15 cellular contexts compared by ENCODE assay signal in genomic region chr11:115425816-115426215, GRCh38.
DNase-seq lines count a peak whose midpoint lies in the region; ATAC-seq and TF ChIP-seq lines count a peak whose summit lies in the region.
"Had no signal": no experiment of that assay in that cellular context is flagged by ENCODE, and none has a peak within 500 bp of the region (broad histone marks: within the 10 kb centered on the region; RNA-seq: fewer than 3 reads in every experiment).

No MANE protein-coding gene starts in this region.

- ATAC-seq in activated CD4-positive, alpha-beta T cell treated with anti-CD3 and anti-CD28 coated beads for 36 hours: no peak
- ATAC-seq: HepG2 had no signal

- H3K9me3 ChIP-seq in endodermal cell (ENCODE audit: control insufficient read depth, low read length): no peaks in the 10 kb centered on the region
- H3K9me3 ChIP-seq: HAP-1 had no signal

- no peak overlapping the region for H3K27ac Mint-ChIP-seq in endodermal cell
- H3K27ac Mint-ChIP-seq in activated CD4-positive, alpha-beta T cell treated with anti-CD3 and anti-CD28 coated beads for 36 hours: no peak overlapping the region
- H3K27ac Mint-ChIP-seq: B cell; CD4-positive, alpha-beta T cell had no signal

- no peak for TF ChIP-seq CTCF in endodermal cell (conservative IDR thresholded peaks at IDR 0.05)

- peaks cover 19% of the 10 kb centered on the region for H3K4me1 Mint-ChIP-seq in endodermal cell
- no peaks in the 10 kb centered on the region for H3K4me1 Mint-ChIP-seq in activated CD4-positive, alpha-beta T cell treated with anti-CD3 and anti-CD28 coated beads for 36 hours
- H3K4me1 Mint-ChIP-seq: B cell had no signal

- H3K4me1 ChIP-seq in endodermal cell (ENCODE audit: control insufficient read depth, insufficient read depth, low read length): no peaks in the 10 kb centered on the region
- H3K4me1 ChIP-seq: HAP-1 had no signal

- no peaks in the 10 kb centered on the region for H3K27me3 ChIP-seq in endodermal cell (ENCODE audit: control insufficient read depth, insufficient read depth, low read length, poor library complexity, severe bottlenecking)

- H3K36me3 Mint-ChIP-seq in endodermal cell (ENCODE audit: low read depth): no peaks in the 10 kb centered on the region
- H3K36me3 Mint-ChIP-seq in activated CD4-positive, alpha-beta T cell treated with anti-CD3 and anti-CD28 coated beads for 36 hours (ENCODE audit: low read depth): no peaks in the 10 kb centered on the region

- no peaks in the 10 kb centered on the region for H3K27me3 Mint-ChIP-seq in endodermal cell (ENCODE audit: insufficient read depth)
- H3K27me3 Mint-ChIP-seq in activated CD4-positive, alpha-beta T cell treated with anti-CD3 and anti-CD28 coated beads for 36 hours: no peaks in the 10 kb centered on the region
- H3K27me3 Mint-ChIP-seq: B cell had no signal

- H3K36me3 ChIP-seq in endodermal cell (ENCODE audit: control insufficient read depth, insufficient read depth, low read length): no peaks in the 10 kb centered on the region
- H3K36me3 ChIP-seq: HAP-1 had no signal

- H3K9ac ChIP-seq in endodermal cell (ENCODE audit: extremely low read depth, low read length, poor library complexity, severe bottlenecking): no peak overlapping the region

- H3K9me3 Mint-ChIP-seq in endodermal cell: no peaks in the 10 kb centered on the region
- H3K9me3 Mint-ChIP-seq in activated CD4-positive, alpha-beta T cell treated with anti-CD3 and anti-CD28 coated beads for 36 hours (ENCODE audit: low read depth): no peaks in the 10 kb centered on the region
- H3K9me3 Mint-ChIP-seq: CD4-positive, alpha-beta T cell had no signal

- H3K4me3 ChIP-seq in endodermal cell (ENCODE audit: low read length): no peak overlapping the region
- H3K4me3 ChIP-seq: HAP-1 had no signal

- intact Hi-C loops in activated CD4-positive, alpha-beta T cell treated with anti-CD3 and anti-CD28 coated beads for 36 hours (cut with DNase I, micrococcal nuclease): no loop called here

- no peak overlapping the region for H3K27ac ChIP-seq in endodermal cell (ENCODE audit: low read depth, low read length)

- no peak overlapping the region for H3K4me3 Mint-ChIP-seq in endodermal cell
- H3K4me3 Mint-ChIP-seq in activated CD4-positive, alpha-beta T cell treated with anti-CD3 and anti-CD28 coated beads for 36 hours: no peak overlapping the region
- H3K4me3 Mint-ChIP-seq: B cell; CD4-positive, alpha-beta T cell had no signal

- WGBS in endodermal cell (ENCODE audit: insufficient coverage in 1 of 2, insufficient read length in 1 of 2), 2 experiments: 95 to 96% methylated on average over 5 to 7 of the region's 7 CpGs

- CTCF ChIA-PET in activated CD4-positive, alpha-beta T cell treated with anti-CD3 and anti-CD28 coated beads for 36 hours (lab: Charles Lee): no interaction called here

- POLR2A ChIA-PET in activated CD4-positive, alpha-beta T cell treated with anti-CD3 and anti-CD28 coated beads for 36 hours (lab: Charles Lee): no interaction called here

- DNase-seq in NCI-H82 (lab: John Stamatoyannopoulos, UW): peak; percentile 42
- no peak for DNase-seq in NCI-H82 treated with DMSO at 0.1 percent for 48 hours (lab: John Stamatoyannopoulos, UW; ENCODE audit: unreplicated experiment)
- peak; percentile 88 for DNase-seq in NCI-H2171 treated with DMSO at 0.1 percent for 48 hours (lab: John Stamatoyannopoulos, UW)
- DNase-seq in endodermal cell: peak; percentile 48
- DNase-seq in activated CD4-positive, alpha-beta T cell treated with anti-CD3 and anti-CD28 coated beads for 36 hours: no peak
- DNase-seq in stimulated activated CD4-positive, alpha-beta T cell treated with anti-CD3 and anti-CD28 coated beads, Interleukin-15, amount 100 ng/mL, for 24 hours: no peak
- DNase-seq in glomerular visceral epithelial cell (ENCODE audit: extremely low spot score): no peak
- DNase-seq: Calu3; CD4-positive, alpha-beta T cell; DMS153; EL; GDM1 had no signal

Comparison
In these comparisons a context has a peak if more than half of its experiments do, and no peak if none do; other contexts are left out.
1. DNase-seq: peak in NCI-H82 (single experiment), NCI-H2171 treated with DMSO at 0.1 percent for 48 hours (single experiment) and endodermal cell (single experiment); none in NCI-H82 treated with DMSO at 0.1 percent for 48 hours (single experiment), activated CD4-positive, alpha-beta T cell treated with anti-CD3 and anti-CD28 coated beads for 36 hours (single experiment), stimulated activated CD4-positive, alpha-beta T cell treated with anti-CD3 and anti-CD28 coated beads, Interleukin-15, amount 100 ng/mL, for 24 hours (single experiment) and glomerular visceral epithelial cell (single experiment).